ENCODE assay signal across 1 cellular context in the genomic region with DNA sequence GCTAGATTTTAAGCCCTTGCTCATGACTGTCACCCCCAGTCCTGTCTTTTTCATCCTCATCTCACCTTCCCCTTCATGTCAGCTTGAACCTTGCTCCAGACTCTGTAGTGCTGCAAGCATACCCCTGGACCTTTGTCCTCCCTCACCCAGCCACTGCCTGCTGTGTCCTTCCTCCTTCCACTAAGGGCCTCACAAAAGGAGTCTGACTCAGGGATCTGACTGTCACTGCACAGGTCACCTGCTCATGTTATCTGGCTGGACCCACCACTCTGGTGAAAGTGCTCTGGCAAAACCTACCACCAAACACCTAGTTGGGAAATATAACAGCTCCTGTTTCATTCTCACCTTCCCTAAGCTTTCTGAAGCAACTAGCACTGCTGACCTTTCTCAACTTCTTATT.
TF ChIP-seq lines count a peak whose summit lies in the region.

No MANE protein-coding gene starts in this region.

TF ChIP-seq in GM23338, 12 proteins besides CTCF, POLR2A, EP300 and RAD21 (continued from another document):
- TF ChIP-seq, protein P1, sequence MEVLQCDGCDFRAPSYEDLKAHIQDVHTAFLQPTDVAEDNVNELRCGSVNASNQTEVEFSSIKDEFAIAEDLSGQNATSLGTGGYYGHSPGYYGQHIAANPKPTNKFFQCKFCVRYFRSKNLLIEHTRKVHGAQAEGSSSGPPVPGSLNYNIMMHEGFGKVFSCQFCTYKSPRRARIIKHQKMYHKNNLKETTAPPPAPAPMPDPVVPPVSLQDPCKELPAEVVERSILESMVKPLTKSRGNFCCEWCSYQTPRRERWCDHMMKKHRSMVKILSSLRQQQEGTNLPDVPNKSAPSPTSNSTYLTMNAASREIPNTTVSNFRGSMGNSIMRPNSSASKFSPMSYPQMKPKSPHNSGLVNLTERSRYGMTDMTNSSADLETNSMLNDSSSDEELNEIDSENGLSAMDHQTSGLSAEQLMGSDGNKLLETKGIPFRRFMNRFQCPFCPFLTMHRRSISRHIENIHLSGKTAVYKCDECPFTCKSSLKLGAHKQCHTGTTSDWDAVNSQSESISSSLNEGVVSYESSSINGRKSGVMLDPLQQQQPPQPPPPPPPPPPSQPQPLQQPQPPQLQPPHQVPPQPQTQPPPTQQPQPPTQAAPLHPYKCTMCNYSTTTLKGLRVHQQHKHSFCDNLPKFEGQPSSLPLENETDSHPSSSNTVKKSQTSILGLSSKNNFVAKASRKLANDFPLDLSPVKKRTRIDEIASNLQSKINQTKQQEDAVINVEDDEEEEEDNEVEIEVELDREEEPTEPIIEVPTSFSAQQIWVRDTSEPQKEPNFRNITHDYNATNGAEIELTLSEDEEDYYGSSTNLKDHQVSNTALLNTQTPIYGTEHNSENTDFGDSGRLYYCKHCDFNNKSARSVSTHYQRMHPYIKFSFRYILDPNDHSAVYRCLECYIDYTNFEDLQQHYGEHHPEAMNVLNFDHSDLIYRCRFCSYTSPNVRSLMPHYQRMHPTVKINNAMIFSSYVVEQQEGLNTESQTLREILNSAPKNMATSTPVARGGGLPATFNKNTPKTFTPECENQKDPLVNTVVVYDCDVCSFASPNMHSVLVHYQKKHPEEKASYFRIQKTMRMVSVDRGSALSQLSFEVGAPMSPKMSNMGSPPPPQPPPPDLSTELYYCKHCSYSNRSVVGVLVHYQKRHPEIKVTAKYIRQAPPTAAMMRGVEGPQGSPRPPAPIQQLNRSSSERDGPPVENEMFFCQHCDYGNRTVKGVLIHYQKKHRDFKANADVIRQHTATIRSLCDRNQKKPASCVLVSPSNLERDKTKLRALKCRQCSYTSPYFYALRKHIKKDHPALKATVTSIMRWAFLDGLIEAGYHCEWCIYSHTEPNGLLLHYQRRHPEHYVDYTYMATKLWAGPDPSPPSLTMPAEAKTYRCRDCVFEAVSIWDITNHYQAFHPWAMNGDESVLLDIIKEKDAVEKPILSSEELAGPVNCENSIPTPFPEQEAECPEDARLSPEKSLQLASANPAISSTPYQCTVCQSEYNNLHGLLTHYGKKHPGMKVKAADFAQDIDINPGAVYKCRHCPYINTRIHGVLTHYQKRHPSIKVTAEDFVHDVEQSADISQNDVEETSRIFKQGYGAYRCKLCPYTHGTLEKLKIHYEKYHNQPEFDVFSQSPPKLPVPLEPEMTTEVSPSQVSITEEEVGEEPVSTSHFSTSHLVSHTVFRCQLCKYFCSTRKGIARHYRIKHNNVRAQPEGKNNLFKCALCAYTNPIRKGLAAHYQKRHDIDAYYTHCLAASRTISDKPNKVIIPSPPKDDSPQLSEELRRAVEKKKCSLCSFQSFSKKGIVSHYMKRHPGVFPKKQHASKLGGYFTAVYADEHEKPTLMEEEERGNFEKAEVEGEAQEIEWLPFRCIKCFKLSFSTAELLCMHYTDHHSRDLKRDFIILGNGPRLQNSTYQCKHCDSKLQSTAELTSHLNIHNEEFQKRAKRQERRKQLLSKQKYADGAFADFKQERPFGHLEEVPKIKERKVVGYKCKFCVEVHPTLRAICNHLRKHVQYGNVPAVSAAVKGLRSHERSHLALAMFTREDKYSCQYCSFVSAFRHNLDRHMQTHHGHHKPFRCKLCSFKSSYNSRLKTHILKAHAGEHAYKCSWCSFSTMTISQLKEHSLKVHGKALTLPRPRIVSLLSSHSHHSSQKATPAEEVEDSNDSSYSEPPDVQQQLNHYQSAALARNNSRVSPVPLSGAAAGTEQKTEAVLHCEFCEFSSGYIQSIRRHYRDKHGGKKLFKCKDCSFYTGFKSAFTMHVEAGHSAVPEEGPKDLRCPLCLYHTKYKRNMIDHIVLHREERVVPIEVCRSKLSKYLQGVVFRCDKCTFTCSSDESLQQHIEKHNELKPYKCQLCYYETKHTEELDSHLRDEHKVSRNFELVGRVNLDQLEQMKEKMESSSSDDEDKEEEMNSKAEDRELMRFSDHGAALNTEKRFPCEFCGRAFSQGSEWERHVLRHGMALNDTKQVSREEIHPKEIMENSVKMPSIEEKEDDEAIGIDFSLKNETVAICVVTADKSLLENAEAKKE (CRISPR knock-in tag; IDR thresholded peaks at IDR 0.05) = no peak
TF ChIP-seq in GM23338: peak in this region for 0.
